Comparison of ENCODE assay signal across 9 cellular contexts in the genomic region with DNA sequence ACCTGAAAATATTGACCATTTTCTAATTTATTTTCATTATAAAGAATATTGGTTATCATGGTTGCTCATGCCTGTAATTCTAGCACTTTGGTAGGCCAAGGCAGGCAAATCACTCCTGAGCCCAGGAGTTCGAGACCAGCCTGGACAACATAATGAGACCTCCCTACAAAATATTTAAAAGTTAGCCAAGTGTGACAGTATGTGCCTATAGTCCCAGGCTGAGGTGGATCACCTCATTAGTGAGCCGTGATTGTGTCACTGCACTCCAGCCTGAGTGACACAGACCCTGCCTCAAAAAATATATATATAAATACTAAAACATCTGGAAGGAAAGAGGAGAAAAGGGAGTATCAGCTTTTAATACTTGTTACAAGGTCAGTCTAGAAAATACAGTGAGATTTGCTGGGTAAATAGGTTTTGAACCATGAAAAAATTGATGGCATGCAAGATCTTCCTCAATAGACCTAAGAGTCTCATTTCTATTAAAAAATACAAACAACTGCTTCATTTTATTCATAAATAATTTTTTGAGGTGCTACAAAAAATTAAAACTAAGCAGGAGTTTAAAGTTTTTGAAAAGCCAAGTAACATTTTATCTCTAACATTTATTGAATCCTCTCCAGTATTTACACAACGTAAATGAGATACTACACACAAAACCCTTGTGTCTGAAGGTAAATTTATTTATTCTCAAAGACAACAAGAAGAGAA. TPM values are rescaled to one million over a fixed set of nuclear protein-coding genes. Genes with fewer than 3 reads are reported as not detected.
A peak's percentile ranks its signal among the peaks of the same experiment; 100 is the strongest.
DNase-seq lines count a peak whose midpoint lies in the region; ATAC-seq and TF ChIP-seq lines count a peak whose summit lies in the region.
"Had no signal": no experiment of that assay in that cellular context is flagged by ENCODE, and none has a peak within 500 bp of the region (broad histone marks: within the 10 kb centered on the region; RNA-seq: fewer than 3 reads in every experiment).

No MANE protein-coding gene starts in this region.

- intact Hi-C loops in activated CD4-positive, alpha-beta T cell treated with anti-CD3 and anti-CD28 coated beads, Interleukin-2, amount 10 ng/mL, durations not matched to agents 24 days and 14 days (cut with micrococcal nuclease): loop anchor here (5.0 to 10.0 kb wide), 3 partner anchors 50 to 1508 kb away; partner anchors contain the start of genes CLTC, RPS6KB1 and TUBD1

- H3K4me3 Mint-ChIP-seq in activated CD4-positive, alpha-beta T cell treated with anti-CD3 and anti-CD28 coated beads, Interleukin-2, amount 10 ng/mL, durations not matched to agents 24 days and 14 days: peak overlapping the region; percentile 77
- peak overlapping the region in 1 of 2 donors; percentile 29 for H3K4me3 Mint-ChIP-seq in stimulated activated naive B cell treated with anti-CD40 and anti-IgM and Interleukin-4, amounts not matched to agents 10 μg/mL and 1 μg/mL and 100 μg/mL, for 72 hours

- DNase-seq in activated CD4-positive, alpha-beta T cell treated with anti-CD3 and anti-CD28 coated beads, Interleukin-2, amount 10 ng/mL, durations not matched to agents 24 days and 14 days: no peak
- no peak for DNase-seq in activated CD4-positive, alpha-beta T cell treated with anti-CD3 and anti-CD28 coated beads for 4 hours
- peak; percentile 69 for DNase-seq in fibroblast of gingiva (ENCODE audit: low read depth)
- no peak for DNase-seq in stimulated activated naive B cell treated with anti-CD40 and anti-IgM and Interleukin-4, amounts not matched to agents 10 μg/mL and 1 μg/mL and 100 μg/mL, for 72 hours
- no peak for DNase-seq in iPS-NIHi7 (ENCODE audit: extremely low spot score)
- no peak for DNase-seq in GM19238 (ENCODE audit: insufficient read length, low spot score)
- DNase-seq: cortex of kidney had no signal

- H3K36me3 Mint-ChIP-seq in activated CD4-positive, alpha-beta T cell treated with anti-CD3 and anti-CD28 coated beads, Interleukin-2, amount 10 ng/mL, durations not matched to agents 24 days and 14 days (ENCODE audit: low read depth): peaks cover 34% of the 10 kb centered on the region
- peaks cover 26 to 32% of the 10 kb centered on the region in 2 donors for H3K36me3 Mint-ChIP-seq in stimulated activated naive B cell treated with anti-CD40 and anti-IgM and Interleukin-4, amounts not matched to agents 10 μg/mL and 1 μg/mL and 100 μg/mL, for 72 hours

- H3K4me1 Mint-ChIP-seq in activated CD4-positive, alpha-beta T cell treated with anti-CD3 and anti-CD28 coated beads, Interleukin-2, amount 10 ng/mL, durations not matched to agents 24 days and 14 days: peaks cover 55% of the 10 kb centered on the region
- H3K4me1 Mint-ChIP-seq in stimulated activated naive B cell treated with anti-CD40 and anti-IgM and Interleukin-4, amounts not matched to agents 10 μg/mL and 1 μg/mL and 100 μg/mL, for 72 hours: peaks cover 47 to 84% of the 10 kb centered on the region in 2 donors

- H3K27me3 Mint-ChIP-seq in activated CD4-positive, alpha-beta T cell treated with anti-CD3 and anti-CD28 coated beads, Interleukin-2, amount 10 ng/mL, durations not matched to agents 24 days and 14 days: peaks cover 2% of the 10 kb centered on the region
- no peaks in the 10 kb centered on the region for H3K27me3 Mint-ChIP-seq in stimulated activated naive B cell treated with anti-CD40 and anti-IgM and Interleukin-4, amounts not matched to agents 10 μg/mL and 1 μg/mL and 100 μg/mL, for 72 hours

- peaks cover 12% of the 10 kb centered on the region for H3K9me3 Mint-ChIP-seq in activated CD4-positive, alpha-beta T cell treated with anti-CD3 and anti-CD28 coated beads, Interleukin-2, amount 10 ng/mL, durations not matched to agents 24 days and 14 days
- peaks cover 0 to 4% of the 10 kb centered on the region in 2 donors for H3K9me3 Mint-ChIP-seq in stimulated activated naive B cell treated with anti-CD40 and anti-IgM and Interleukin-4, amounts not matched to agents 10 μg/mL and 1 μg/mL and 100 μg/mL, for 72 hours

- peak; percentile 6 for ATAC-seq in SK-N-SH treated with all-trans-retinoic acid at 6 μM for 48 hours
- ATAC-seq in stimulated activated naive B cell treated with anti-CD40 and anti-IgM and Interleukin-4, amounts not matched to agents 10 μg/mL and 1 μg/mL and 100 μg/mL, for 72 hours (replicated peaks): no peak
- no peak for ATAC-seq in GM18519 (IDR thresholded peaks at IDR 0.05; ENCODE audit: low FRiP score, unreplicated experiment)

- H3K27ac Mint-ChIP-seq in activated CD4-positive, alpha-beta T cell treated with anti-CD3 and anti-CD28 coated beads, Interleukin-2, amount 10 ng/mL, durations not matched to agents 24 days and 14 days: peak overlapping the region; percentile 92
- H3K27ac Mint-ChIP-seq in stimulated activated naive B cell treated with anti-CD40 and anti-IgM and Interleukin-4, amounts not matched to agents 10 μg/mL and 1 μg/mL and 100 μg/mL, for 72 hours: peak overlapping the region; percentile 87

TF ChIP-seq in SK-N-SH treated with all-trans-retinoic acid at 6 μM for 48 hours, 23 proteins besides CTCF, POLR2A, EP300 and RAD21 (continues in another document):
- TF ChIP-seq ARNTL (CRISPR knock-in tag; IDR thresholded peaks at IDR 0.05; ENCODE audit: borderline replicate concordance, low read depth) (0 out of 2 replicates have a peak, but pooled peaks have one; percentile 9), SNAI2 (CRISPR knock-in tag; IDR thresholded peaks at IDR 0.05) (no peak), ISL1 (CRISPR knock-in tag; IDR thresholded peaks at IDR 0.05) (peak; percentile 6; the same call in 1 of the 2 replicates), ZNF8 (CRISPR knock-in tag; IDR thresholded peaks at IDR 0.05) (peak; percentile 7; the same call in 1 of the 2 replicates), TCF4 (CRISPR knock-in tag; IDR thresholded peaks at IDR 0.05; ENCODE audit: borderline replicate concordance) (no peak), OSR1 (CRISPR knock-in tag; IDR thresholded peaks at IDR 0.05) (no peak), POU6F1 (CRISPR knock-in tag; IDR thresholded peaks at IDR 0.05; ENCODE audit: borderline replicate concordance, low read depth) (peak; percentile 97), CSDC2 (CRISPR knock-in tag; IDR thresholded peaks at IDR 0.05) (no peak), ESRRG (CRISPR knock-in tag; IDR thresholded peaks at IDR 0.05) (peak; percentile 73), GLIS3 (CRISPR knock-in tag; IDR thresholded peaks at IDR 0.05) (no peak), ZNF70 (CRISPR knock-in tag; IDR thresholded peaks at IDR 0.05) (no peak), CREB5 (CRISPR knock-in tag; IDR thresholded peaks at IDR 0.05; ENCODE audit: low read depth) (peak; percentile 97), PPARA (CRISPR knock-in tag; IDR thresholded peaks at IDR 0.05; ENCODE audit: borderline replicate concordance) (no peak), RARB (CRISPR knock-in tag; IDR thresholded peaks at IDR 0.05) (no peak), ZC3H10 (CRISPR knock-in tag; IDR thresholded peaks at IDR 0.05) (no peak)
- TF ChIP-seq, protein P1, sequence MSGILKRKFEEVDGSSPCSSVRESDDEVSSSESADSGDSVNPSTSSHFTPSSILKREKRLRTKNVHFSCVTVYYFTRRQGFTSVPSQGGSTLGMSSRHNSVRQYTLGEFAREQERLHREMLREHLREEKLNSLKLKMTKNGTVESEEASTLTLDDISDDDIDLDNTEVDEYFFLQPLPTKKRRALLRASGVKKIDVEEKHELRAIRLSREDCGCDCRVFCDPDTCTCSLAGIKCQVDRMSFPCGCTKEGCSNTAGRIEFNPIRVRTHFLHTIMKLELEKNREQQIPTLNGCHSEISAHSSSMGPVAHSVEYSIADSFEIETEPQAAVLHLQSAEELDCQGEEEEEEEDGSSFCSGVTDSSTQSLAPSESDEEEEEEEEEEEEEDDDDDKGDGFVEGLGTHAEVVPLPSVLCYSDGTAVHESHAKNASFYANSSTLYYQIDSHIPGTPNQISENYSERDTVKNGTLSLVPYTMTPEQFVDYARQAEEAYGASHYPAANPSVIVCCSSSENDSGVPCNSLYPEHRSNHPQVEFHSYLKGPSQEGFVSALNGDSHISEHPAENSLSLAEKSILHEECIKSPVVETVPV (CRISPR knock-in tag; IDR thresholded peaks at IDR 0.05): peak; percentile 98

RNA-seq across cellular contexts. Expression of gene TUBD1, which starts 47.7 kb away (rescaled TPM):
- 11.0 and 12.1 TPM in 2 replicates for total RNA-seq in activated CD4-positive, alpha-beta T cell treated with anti-CD3 and anti-CD28 coated beads, Interleukin-2, amount 10 ng/mL, durations not matched to agents 24 days and 14 days

RNA-seq across cellular contexts. Expression of gene RPS6KB1, which starts 47.9 kb away (rescaled TPM):
- total RNA-seq in activated CD4-positive, alpha-beta T cell treated with anti-CD3 and anti-CD28 coated beads, Interleukin-2, amount 10 ng/mL, durations not matched to agents 24 days and 14 days: 64.0 and 66.4 TPM in 2 replicates
